ENCODE assay signal across 18 cellular contexts in genomic region chr11:123630126-123630531, GRCh38. TPM values are rescaled to one million over a fixed set of nuclear protein-coding genes. Genes with fewer than 3 reads are reported as not detected.
DNase-seq lines count a peak whose midpoint lies in the region; ATAC-seq, FAIRE-seq and TF ChIP-seq lines count a peak whose summit lies in the region.
"Had no signal": no experiment of that assay in that cellular context is flagged by ENCODE, and none has a peak within 500 bp of the region (broad histone marks: within the 10 kb centered on the region; RNA-seq: fewer than 3 reads in every experiment).

No MANE protein-coding gene starts in this region.

- no peak for TF ChIP-seq POLR2A in testis (IDR thresholded peaks at IDR 0.05)

- no peak overlapping the region for H3K4me3 ChIP-seq in testis
- H3K4me3 ChIP-seq: BLaER1, K562 had no signal

- H3K27ac Mint-ChIP-seq in HFFc6 (peak overlapping the region; percentile 69; the same call in 1 of the 2 replicates), nephron progenitor cell (peak overlapping the region; percentile 84)

- TF ChIP-seq CTCF in D721Med (IDR thresholded peaks at IDR 0.05; ENCODE audit: insufficient read depth, missing control alignments) (no peak), HFFc6 (IDR thresholded peaks at IDR 0.05) (no peak), nephron progenitor cell (IDR thresholded peaks at IDR 0.05) (no peak), testis (IDR thresholded peaks at IDR 0.05) (no peak)

- H3K36me3 ChIP-seq in testis (ENCODE audit: low read depth, missing control alignments): no peaks in the 10 kb centered on the region

- peaks cover 45% of the 10 kb centered on the region for H3K4me1 Mint-ChIP-seq in HFFc6 (ENCODE audit: low read depth)
- H3K4me1 Mint-ChIP-seq in nephron progenitor cell: peaks cover 20% of the 10 kb centered on the region

- H3K4me3 Mint-ChIP-seq in HFFc6: no peak overlapping the region
- H3K4me3 Mint-ChIP-seq in nephron progenitor cell: no peak overlapping the region

- FAIRE-seq in D721Med (lab: Jason Lieb, UNC): peak; percentile 98
- FAIRE-seq: G401.6, GM12891, GM19239, HTR-8/SVneo, K562 had no signal

- H3K9me3 ChIP-seq in testis: no peaks in the 10 kb centered on the region
- H3K9me3 ChIP-seq: BLaER1 had no signal

- H3K27ac ChIP-seq in testis: no peak overlapping the region
- H3K27ac ChIP-seq: BLaER1 had no signal

- peaks cover 22% of the 10 kb centered on the region for H3K27me3 Mint-ChIP-seq in HFFc6 (ENCODE audit: insufficient read depth)
- H3K27me3 Mint-ChIP-seq in nephron progenitor cell (ENCODE audit: low read depth, poor library complexity): peaks cover 13% of the 10 kb centered on the region

- H3K9me3 Mint-ChIP-seq in HFFc6 (no peaks in the 10 kb centered on the region), nephron progenitor cell (no peaks in the 10 kb centered on the region)

- WGBS in testis, 2 donors: 35 to 37% methylated on average over 2 of the region's 2 CpGs

- intact Hi-C loops in testis (cut with DNase I; ENCODE audit: low total_unique reads): no loop called here

- H3K36me3 Mint-ChIP-seq in HFFc6 (ENCODE audit: low read depth) (peaks cover 17% of the 10 kb centered on the region), nephron progenitor cell (ENCODE audit: low read depth) (peaks cover 5% of the 10 kb centered on the region)

- ATAC-seq in HG03565 (IDR thresholded peaks at IDR 0.05; ENCODE audit: unreplicated experiment): no peak
- ATAC-seq: K562 had no signal

- DNase-seq in D721Med (ENCODE audit: insufficient read length, low spot score): peak; percentile 65
- DNase-seq in HFFc6: no peak
- DNase-seq in amniotic epithelial cell (ENCODE audit: low read depth): peak; percentile 16
- no peak for DNase-seq in nephron progenitor cell
- DNase-seq in stimulated activated CD4-positive, alpha-beta T cell treated with anti-CD3 and anti-CD28 coated beads, Interleukin-4, amount 100 ng/mL, for 4 hours: no peak
- DNase-seq in testis: no peak
- DNase-seq: DMS53, NCI-H1436, NCI-H2081 treated with DMSO at 0.1 percent for 48 hours, NCI-H226, NCI-H69 had no signal

- H3K4me1 ChIP-seq in testis: peaks cover 4% of the 10 kb centered on the region
- H3K4me1 ChIP-seq: BLaER1 had no signal

- H3K27me3 ChIP-seq in testis: no peaks in the 10 kb centered on the region
- H3K27me3 ChIP-seq: BLaER1 had no signal

RNA-seq across cellular contexts. Expression of gene SCN3B, which starts 24.3 kb away (rescaled TPM):
- not detected for total RNA-seq in HFFc6 (2021; fragmentation: NEBNext Ultra II Directional; extraction: Animal tissue kit (Norgen Biotek cat#: 25700))
- total RNA-seq in testis: 1 to 10 TPM; 3.9 to 5.1 TPM
- polyA plus RNA-seq in testis (ENCODE audit: insufficient read depth, low read depth, low replicate concordance): 2.4 TPM

Comparison
In these comparisons a context has a peak if more than half of its experiments do, and no peak if none do; other contexts are left out.
1. DNase-seq: peak in D721Med (single experiment) and amniotic epithelial cell (single experiment); none in HFFc6 (single experiment), nephron progenitor cell (single experiment), stimulated activated CD4-positive, alpha-beta T cell treated with anti-CD3 and anti-CD28 coated beads, Interleukin-4, amount 100 ng/mL, for 4 hours (0 of 2) and testis (single experiment).
2. RNA of gene SCN3B, which starts 24.3 kb away (total RNA-seq): 3.9 to 5.1 TPM in testis; not detected in HFFc6; every median in the first group is over 4 times any median in the second.